18 cellular contexts compared by ENCODE assay signal in the genomic region with DNA sequence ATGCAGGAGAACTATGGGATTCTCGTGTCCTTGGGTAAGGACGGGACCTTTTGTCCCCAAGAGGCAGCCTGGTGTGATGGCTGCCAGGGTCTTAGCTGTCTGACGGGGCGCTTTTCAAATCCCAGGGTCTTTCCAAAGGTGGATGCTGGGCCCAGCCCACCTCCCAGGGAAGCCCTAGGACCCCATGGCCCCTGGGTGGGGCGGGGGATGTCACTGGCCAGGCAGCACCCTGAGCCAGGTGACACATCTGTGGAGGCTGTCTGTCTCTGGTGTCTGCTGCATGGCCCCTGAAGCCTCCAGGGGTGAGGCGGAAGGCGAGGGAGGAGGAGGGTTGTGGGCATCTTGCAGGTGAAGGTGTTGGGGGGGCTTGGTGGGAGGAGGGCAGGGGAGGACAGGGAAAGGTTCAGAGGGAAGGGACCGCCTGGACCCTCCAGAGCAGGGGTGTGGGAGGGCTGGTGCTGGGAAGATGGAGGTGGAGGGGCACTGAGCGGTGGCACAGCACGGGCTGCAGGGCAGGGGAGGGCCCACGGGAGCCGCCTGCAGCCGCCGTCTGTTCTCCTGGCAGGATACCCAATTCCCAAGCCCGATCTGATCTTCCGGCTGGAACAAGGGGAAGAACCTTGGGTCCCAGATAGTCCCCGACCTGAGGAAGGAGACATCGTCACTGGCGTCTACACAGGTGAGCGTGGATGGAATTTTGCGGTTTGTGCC. TPM values are rescaled to one million over a fixed set of nuclear protein-coding genes. Genes with fewer than 3 reads are reported as not detected.
DNase-seq lines count a peak whose midpoint lies in the region; ATAC-seq, FAIRE-seq and TF ChIP-seq lines count a peak whose summit lies in the region.
"Had no signal": no experiment of that assay in that cellular context is flagged by ENCODE, and none has a peak within 500 bp of the region (broad histone marks: within the 10 kb centered on the region; RNA-seq: fewer than 3 reads in every experiment).

No MANE protein-coding gene starts in this region.

- BruUV-seq in K562 (replicated peaks; lab: Mats Ljungman, UMichigan) (no TSS peak), MCF 10A (replicated peaks; lab: Mats Ljungman, UMichigan) (no TSS peak)

- WGBS in K562 (ENCODE audit: insufficient coverage, low coverage, missing lambda C conversion rate) = 95% methylated on average over 16 of the region's 21 CpGs
- 95% methylated on average over 17 to 20 of the region's 21 CpGs for WGBS in thyroid gland, 2 donors

- no peak for TF ChIP-seq CTCF in K562 (IDR thresholded peaks at IDR 0.05 in 2 of 3, conservative IDR thresholded peaks at IDR 0.05 in 1 of 3; ENCODE audit: insufficient read depth in 2 of 3, low read depth in 1 of 3, low read length in 3 of 3)
- TF ChIP-seq CTCF in thyroid gland (IDR thresholded peaks at IDR 0.05) = no peak
- TF ChIP-seq CTCF in MCF 10A (IDR thresholded peaks at IDR 0.05; ENCODE audit: unreplicated experiment) = no peak

- POLR2A ChIA-PET in K562 (lab: Yijun Ruan, JAX) = no interaction called here
- POLR2A ChIA-PET in MCF 10A (lab: Yijun Ruan, JAX) = no interaction called here

- no peak for TF ChIP-seq EP300 in K562 (IDR thresholded peaks at IDR 0.05; ENCODE audit: low read length)

- no peak overlapping the region for H3K4me2 ChIP-seq in K562 (ENCODE audit: insufficient read depth, low read length)

- no peaks in the 10 kb centered on the region for H3K9me3 Mint-ChIP-seq in MCF 10A (ENCODE audit: unreplicated experiment)
- H3K9me3 Mint-ChIP-seq: CD4-positive, alpha-beta T cell; H9 had no signal

- peaks cover 4% of the 10 kb centered on the region for H3K4me1 Mint-ChIP-seq in MCF 10A (ENCODE audit: insufficient read depth, unreplicated experiment)

- no peak overlapping the region for H3K27ac ChIP-seq in K562 (ENCODE audit: extremely low read depth, low read depth, low read length)
- H3K27ac ChIP-seq in thyroid gland = peak overlapping the region; percentile 88 to 93 (median 89)
- H3K27ac ChIP-seq: C4-2B had no signal

- CTCF ChIA-PET in K562 (lab: Yijun Ruan, JAX; ENCODE audit: low intra/inter-chr PET ratio) (no interaction called here), MCF 10A (lab: Yijun Ruan, JAX) (no interaction called here)

- no peak overlapping the region for H3K4me3 Mint-ChIP-seq in MCF 10A (ENCODE audit: unreplicated experiment)
- H3K4me3 Mint-ChIP-seq: CD4-positive, alpha-beta T cell; H9 had no signal

- in situ Hi-C loops in G401 (cut with HindIII; ENCODE audit: low sequenced_read_pairs) (no loop called here), K562 (cut with MboI) (no loop called here)

- TF ChIP-seq POLR2A in K562 (conservative IDR thresholded peaks at IDR 0.05) = no peak
- TF ChIP-seq POLR2A in thyroid gland (IDR thresholded peaks at IDR 0.05) = no peak

- peaks cover 2% of the 10 kb centered on the region for H3K9me1 ChIP-seq in K562 (ENCODE audit: control insufficient read depth, insufficient read depth, low read length)

- H3K79me2 ChIP-seq in K562 (ENCODE audit: control insufficient read depth, insufficient read depth, low read length) = peaks cover 39% of the 10 kb centered on the region

- no peaks in the 10 kb centered on the region for H4K20me1 ChIP-seq in K562 (replicated peaks; ENCODE audit: control insufficient read depth, insufficient read depth, low read length)

- H3K9ac ChIP-seq in K562 (ENCODE audit: insufficient read depth in 1 of 2, low read depth in 2 of 2, low read length in 2 of 2) = no peak overlapping the region

- H3K27me3 Mint-ChIP-seq in MCF 10A (ENCODE audit: insufficient read depth, unreplicated experiment) = no peaks in the 10 kb centered on the region
- H3K27me3 Mint-ChIP-seq: CD4-positive, alpha-beta T cell had no signal

- no peak overlapping the region for H3K4me3 ChIP-seq in H7 (ENCODE audit: insufficient read depth, low read depth, low read length)
- H3K4me3 ChIP-seq in K562 = no peak overlapping the region
- no peak overlapping the region for H3K4me3 ChIP-seq in thyroid gland (replicated peaks in 1 of 3)

- no peak for FAIRE-seq in K562 (lab: Jason Lieb, UNC)
- FAIRE-seq: A204.1, D721Med, HepG2 had no signal

- peaks cover 63% of the 10 kb centered on the region for H3K36me3 Mint-ChIP-seq in MCF 10A (ENCODE audit: insufficient read depth, unreplicated experiment)

- no peak for TF ChIP-seq RAD21 in K562 (CRISPR knock-in tag; conservative IDR thresholded peaks at IDR 0.05 in 1 of 2, IDR thresholded peaks at IDR 0.05 in 1 of 2)

- H3K4me1 ChIP-seq in K562 (replicated peaks in 1 of 2; ENCODE audit: control insufficient read depth in 2 of 2, insufficient read depth in 2 of 2, low read length in 2 of 2) = peaks cover 11 to 36% of the 10 kb centered on the region in 2 experiments; a peak in 4 of 5 replicates
- H3K4me1 ChIP-seq in thyroid gland = peaks cover 17 to 43% of the 10 kb centered on the region in 2 donors
- H3K4me1 ChIP-seq: BE2C, Caco-2 had no signal

- H3K27me3 ChIP-seq in H7 (ENCODE audit: control insufficient read depth, insufficient read depth, low read length) = no peaks in the 10 kb centered on the region
- H3K27me3 ChIP-seq in K562 (ENCODE audit: control insufficient read depth in 2 of 2, insufficient read depth in 2 of 2, low read length in 2 of 2) = no peaks in the 10 kb centered on the region
- H3K27me3 ChIP-seq in thyroid gland = no peaks in the 10 kb centered on the region
- H3K27me3 ChIP-seq: BE2C had no signal

- H3K36me3 ChIP-seq in H7 (replicated peaks; ENCODE audit: control insufficient read depth, insufficient read depth, low read length) = peaks cover 2% of the 10 kb centered on the region
- H3K36me3 ChIP-seq in K562 (ENCODE audit: control insufficient read depth, insufficient read depth, low read length) = peaks cover 94% of the 10 kb centered on the region
- peaks cover 9 to 24% of the 10 kb centered on the region in 2 donors for H3K36me3 ChIP-seq in thyroid gland

- H3K9me3 ChIP-seq in K562 (replicated peaks; ENCODE audit: control insufficient read depth, insufficient read depth, low read depth, low read length) (peaks cover 6% of the 10 kb centered on the region; the same call in 1 of the 2 replicates), thyroid gland (no peaks in the 10 kb centered on the region)
- H3K9me3 ChIP-seq: BE2C, Caco-2 had no signal

- H3K27ac Mint-ChIP-seq in MCF 10A (ENCODE audit: low read depth, unreplicated experiment) = no peak overlapping the region
- H3K27ac Mint-ChIP-seq: CD4-positive, alpha-beta T cell; H9 had no signal

- intact Hi-C loops in K562 (cut with micrococcal nuclease) (no loop called here), thyroid gland (cut with DNase I) (no loop called here), MCF 10A (cut with micrococcal nuclease) (no loop called here)

- no peak for ATAC-seq in K562
- ATAC-seq: HepG2 had no signal

- peak; percentile 56 for DNase-seq in G401 (ENCODE audit: low spot score)
- DNase-seq in H7 = peak; percentile 38
- no peak for DNase-seq in K562 (ENCODE audit: extremely low read depth in 1 of 4, low spot score in 3 of 4)
- no peak for DNase-seq in thyroid gland
- DNase-seq in MCF 10A (ENCODE audit: unreplicated experiment) = no peak
- DNase-seq in NOMO-1 (lab: John Stamatoyannopoulos, UW; ENCODE audit: unreplicated experiment in 2 of 2) = no peak
- DNase-seq in epidermal melanocyte (ENCODE audit: insufficient read length, low spot score) = no peak
- DNase-seq: ACHN; BE2C; Caco-2; CD4-positive, alpha-beta T cell; GDM1; GOT3 had no signal

- no peak overlapping the region for H2AFZ ChIP-seq in K562 (ENCODE audit: low read depth, low read length)

RNA-seq across cellular contexts. Expression of gene ZNF316, which starts 7.0 kb away (rescaled TPM):
- total RNA-seq in G401 (2014; rRNA removed; shearing (Covaris generic)) = 15.3 and 20.2 TPM in 2 replicates
- total RNA-seq in H7 (2014; rRNA removed; shearing (Covaris generic)) = 7.6 and 10.0 TPM in 2 replicates
- 41.8 and 68.9 TPM in 2 replicates for total RNA-seq in K562 (2011; cell fraction: chromatin; rRNA removed; ENCODE audit: low replicate concordance)
- 30.9 and 36.6 TPM in 2 replicates for total RNA-seq in K562 (2011; cell fraction: nucleolus; rRNA removed)
- 33.3 and 35.6 TPM in 2 replicates for total RNA-seq in K562 (2011; cell fraction: nucleoplasm; rRNA removed)
- total RNA-seq in K562 (2014; rRNA removed) (18.6 and 20.5 TPM in 2 replicates), K562 (2014; rRNA removed; fragmentation: Illumina TruSeq; extraction: Trizol) (9.2 and 10.4 TPM in 2 replicates), K562 (2015; rRNA removed; fragmentation: Illumina TruSeq; extraction: Trizol) (7.3 and 7.8 TPM in 2 replicates), K562 (2021) (25.2 and 34.0 TPM in 2 replicates), thyroid gland (10 to 100 TPM; 40.6 to 63.7 (median 49.5) TPM), MCF 10A (2022) (26.1 and 27.1 TPM in 2 replicates)
- polyA plus RNA-seq in K562 (2011; rRNA removed) (8.6 and 9.7 TPM in 2 replicates), K562 (2014; fragmentation: Illumina TruSeq; extraction: Trizol) (7.0 and 9.8 TPM in 2 replicates), K562 (2014; fragmentation: Nextera tagmentation; extraction: Ambion mirVana) (under 1 TPM; 0.10 to 0.14 TPM), K562 (2014; rRNA removed) (15.5 and 16.3 TPM in 2 replicates)
- 5.9 and 13.5 TPM in 2 replicates for polyA plus RNA-seq in K562 (2011; cell fraction: cytosol; rRNA removed)
- polyA plus RNA-seq in K562 (2011; cell fraction: nucleus; rRNA removed) = 38.1 and 50.4 TPM in 2 replicates
- 17.3 and 23.1 TPM in 2 replicates for polyA plus RNA-seq in K562 (2012)
- 7.3 and 7.4 TPM in 2 replicates for polyA minus RNA-seq in K562 (2011; rRNA and poly(A)+ RNA removed)
- 8.6 and 8.7 TPM in 2 replicates for polyA minus RNA-seq in K562 (2011; cell fraction: cytosol; rRNA and poly(A)+ RNA removed)
- 9.0 and 12.6 TPM in 2 replicates for polyA minus RNA-seq in K562 (2011; cell fraction: nucleus; rRNA and poly(A)+ RNA removed)

RNA-seq across cellular contexts. Expression of gene ZNF853, which starts 28.7 kb away (rescaled TPM):
- total RNA-seq in G401 (2014; rRNA removed; shearing (Covaris generic)) = 12.1 and 16.6 TPM in 2 replicates
- 6.4 and 6.5 TPM in 2 replicates for total RNA-seq in H7 (2014; rRNA removed; shearing (Covaris generic))
- total RNA-seq in K562 (2011; cell fraction: chromatin; rRNA removed; ENCODE audit: low replicate concordance) = not detected in 2 replicates
- total RNA-seq in K562 (2011; cell fraction: nucleolus; rRNA removed) = 0.17 TPM in 1 of 2 replicates, not detected in the other
- total RNA-seq in K562 (2011; cell fraction: nucleoplasm; rRNA removed) = not detected in 2 replicates
- 0.04 TPM in 1 of 2 replicates, not detected in the other for total RNA-seq in K562 (2014; rRNA removed)
- not detected in 2 replicates for total RNA-seq in K562 (2014; rRNA removed; fragmentation: Illumina TruSeq; extraction: Trizol)
- total RNA-seq in K562 (2015; rRNA removed; fragmentation: Illumina TruSeq; extraction: Trizol) = not detected in 2 replicates
- total RNA-seq in K562 (2021) = not detected in 2 replicates
- 0.05 TPM in 1 of 2 replicates, not detected in the other for polyA plus RNA-seq in K562 (2011; rRNA removed)
- 0.01 and 0.03 TPM in 2 replicates for polyA plus RNA-seq in K562 (2011; cell fraction: cytosol; rRNA removed)
- polyA plus RNA-seq in K562 (2011; cell fraction: nucleus; rRNA removed) = 0.04 TPM in 1 of 2 replicates, not detected in the other
- polyA plus RNA-seq in K562 (2012) = 0.06 TPM in 1 of 2 replicates, not detected in the other
- 0.03 TPM in 1 of 2 replicates, not detected in the other for polyA plus RNA-seq in K562 (2014; fragmentation: Illumina TruSeq; extraction: Trizol)
- polyA plus RNA-seq in K562 (2014; fragmentation: Nextera tagmentation; extraction: Ambion mirVana) = not detected
- not detected in 2 replicates for polyA plus RNA-seq in K562 (2014; rRNA removed)
- polyA minus RNA-seq in K562 (2011; rRNA and poly(A)+ RNA removed) = 0.32 TPM in 1 of 2 replicates, not detected in the other
- polyA minus RNA-seq in K562 (2011; cell fraction: cytosol; rRNA and poly(A)+ RNA removed) = not detected in 2 replicates
- not detected in 2 replicates for polyA minus RNA-seq in K562 (2011; cell fraction: nucleus; rRNA and poly(A)+ RNA removed)
- total RNA-seq in thyroid gland = 10 to 100 TPM; 17.2 to 27.4 (median 22.1) TPM
- not detected in 2 replicates for total RNA-seq in MCF 10A (2022)

RNA-seq across cellular contexts. Expression of gene INTS15, which starts 54.2 kb away (rescaled TPM):
- total RNA-seq in G401 (2014; rRNA removed; shearing (Covaris generic)) = 24.5 and 33.1 TPM in 2 replicates
- total RNA-seq in H7 (2014; rRNA removed; shearing (Covaris generic)) = 24.7 and 30.7 TPM in 2 replicates
- total RNA-seq in K562 (2011; cell fraction: chromatin; rRNA removed; ENCODE audit: low replicate concordance) = 27.7 and 71.3 TPM in 2 replicates
- total RNA-seq in K562 (2011; cell fraction: nucleolus; rRNA removed) = 41.2 and 44.5 TPM in 2 replicates
- 27.3 and 28.3 TPM in 2 replicates for total RNA-seq in K562 (2011; cell fraction: nucleoplasm; rRNA removed)
- total RNA-seq in K562 (2014; rRNA removed) (12.6 and 21.2 TPM in 2 replicates), K562 (2014; rRNA removed; fragmentation: Illumina TruSeq; extraction: Trizol) (8.3 and 8.4 TPM in 2 replicates), K562 (2015; rRNA removed; fragmentation: Illumina TruSeq; extraction: Trizol) (10.3 and 10.9 TPM in 2 replicates), K562 (2021) (23.5 and 24.6 TPM in 2 replicates), thyroid gland (10 to 100 TPM; 22.7 to 42.9 (median 31.9) TPM), MCF 10A (2022) (25.4 and 26.5 TPM in 2 replicates)
- polyA plus RNA-seq in K562 (2011; rRNA removed) (11.6 and 17.2 TPM in 2 replicates), K562 (2014; fragmentation: Illumina TruSeq; extraction: Trizol) (26.4 and 28.9 TPM in 2 replicates), K562 (2014; fragmentation: Nextera tagmentation; extraction: Ambion mirVana) (under 1 TPM; 0.52 to 0.57 TPM), K562 (2014; rRNA removed) (16.8 and 17.9 TPM in 2 replicates)
- polyA plus RNA-seq in K562 (2011; cell fraction: cytosol; rRNA removed) = 17.0 and 23.4 TPM in 2 replicates
- 20.9 and 27.8 TPM in 2 replicates for polyA plus RNA-seq in K562 (2011; cell fraction: nucleus; rRNA removed)
- 21.6 and 35.8 TPM in 2 replicates for polyA plus RNA-seq in K562 (2012)
- 7.0 and 7.2 TPM in 2 replicates for polyA minus RNA-seq in K562 (2011; rRNA and poly(A)+ RNA removed)
- 8.8 and 11.4 TPM in 2 replicates for polyA minus RNA-seq in K562 (2011; cell fraction: cytosol; rRNA and poly(A)+ RNA removed)
- 8.8 and 8.9 TPM in 2 replicates for polyA minus RNA-seq in K562 (2011; cell fraction: nucleus; rRNA and poly(A)+ RNA removed)

Comparison
In these comparisons a context has a peak if more than half of its experiments do, and no peak if none do; other contexts are left out.
1. DNase-seq: peak in G401 (single experiment) and H7 (single experiment); none in K562 (0 of 4), thyroid gland (0 of 2), MCF 10A (single experiment), NOMO-1 (0 of 2) and epidermal melanocyte (single experiment).